In genomic region chr3:107947203-107947602, GRCh38 we compare ENCODE assay signal across 10 cellular contexts.
"Had no signal": no experiment of that assay in that cellular context is flagged by ENCODE, and none has a peak within 500 bp of the region (broad histone marks: within the 10 kb centered on the region; RNA-seq: fewer than 3 reads in every experiment).

No MANE protein-coding gene starts in this region.

- H3K9me3 ChIP-seq: HAP-1 had no signal

- H3K4me1 ChIP-seq: HAP-1 had no signal

- DNase-seq: GM23248, GOT3, H7, H9, HCEC 1CT, HFFc6 had no signal

- H3K4me3 ChIP-seq: GM23248, GM23338, HAP-1 had no signal

- H3K27ac ChIP-seq: GM23248 had no signal

- ATAC-seq: GM23338 had no signal

- H3K4me1 Mint-ChIP-seq: GM23338 had no signal

- H3K36me3 ChIP-seq: HAP-1 had no signal

- H3K4me2 ChIP-seq: GM23338 had no signal

- H3K9me3 Mint-ChIP-seq: GM23338, H9, HFFc6 had no signal

- FAIRE-seq: H1, H54 had no signal

- H3K9ac ChIP-seq: GM23248 had no signal

- H3K27ac Mint-ChIP-seq: GM23338, H9, HFFc6 had no signal

- H3K4me3 Mint-ChIP-seq: GM23338, H9, HFFc6 had no signal

- H2AFZ ChIP-seq: GM23248, GM23338 had no signal
